17 cellular contexts compared by ENCODE assay signal in the genomic region with DNA sequence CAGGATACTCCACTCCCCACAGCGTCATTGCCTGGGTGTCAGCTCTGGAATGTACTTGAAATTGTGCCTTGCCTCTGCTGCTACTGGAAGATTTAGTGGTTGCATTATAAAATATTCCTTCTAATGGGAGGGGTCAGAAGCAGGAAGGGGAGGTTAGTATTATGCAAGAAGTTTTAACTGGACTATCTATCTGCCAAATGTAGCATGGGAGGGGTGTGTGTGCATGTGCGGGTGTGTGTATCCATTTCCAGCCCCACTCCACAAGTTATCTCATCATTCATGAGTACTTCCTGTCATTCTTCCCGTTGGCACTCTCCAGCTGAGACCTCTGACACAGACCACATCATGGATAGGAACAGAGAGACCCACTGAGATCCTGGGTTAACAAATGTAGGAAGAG. TPM values are rescaled to one million over a fixed set of nuclear protein-coding genes. Genes with fewer than 3 reads are reported as not detected.
A peak's percentile ranks its signal among the peaks of the same experiment; 100 is the strongest.
DNase-seq lines count a peak whose midpoint lies in the region; ATAC-seq and TF ChIP-seq lines count a peak whose summit lies in the region.
"Had no signal": no experiment of that assay in that cellular context is flagged by ENCODE, and none has a peak within 500 bp of the region (broad histone marks: within the 10 kb centered on the region; RNA-seq: fewer than 3 reads in every experiment).

No MANE protein-coding gene starts in this region.

- DNase-seq in NB4 (ENCODE audit: low read depth) = peak; percentile 22
- DNase-seq in UCSD-AML1 (lab: John Stamatoyannopoulos, UW; ENCODE audit: unreplicated experiment) = peak; percentile 7
- no peak for DNase-seq in left cardiac atrium
- DNase-seq in type B pancreatic cell (ENCODE audit: extremely low spot score, unreplicated experiment) = no peak
- DNase-seq in superior temporal gyrus (ENCODE audit: extremely low spot score) = no peak
- DNase-seq: CD4-positive, alpha-beta T cell; H9; NCI-H1417; NCI-H187 treated with DMSO at 0.1 percent for 48 hours; NCI-H526 treated with DMSO at 0.1 percent for 48 hours had no signal

- H3K4me3 Mint-ChIP-seq in type B pancreatic cell = no peak overlapping the region
- H3K4me3 Mint-ChIP-seq: CD4-positive, alpha-beta T cell; H9; IgD-negative memory B cell had no signal

- TF ChIP-seq CTCF in NB4 (IDR thresholded peaks at IDR 0.05; ENCODE audit: low read depth, low read length) (no peak), type B pancreatic cell (conservative IDR thresholded peaks at IDR 0.05) (no peak)

- no peaks in the 10 kb centered on the region for H3K36me3 Mint-ChIP-seq in type B pancreatic cell
- H3K36me3 Mint-ChIP-seq: IgD-negative memory B cell had no signal

- peaks cover 5% of the 10 kb centered on the region for H3K4me1 Mint-ChIP-seq in type B pancreatic cell (ENCODE audit: unreplicated experiment)
- H3K4me1 Mint-ChIP-seq: H9 had no signal

- no peaks in the 10 kb centered on the region for H3K27me3 Mint-ChIP-seq in type B pancreatic cell
- H3K27me3 Mint-ChIP-seq: CD4-positive, alpha-beta T cell; IgD-negative memory B cell had no signal

- H3K27ac Mint-ChIP-seq in type B pancreatic cell = peak overlapping the region; percentile 65
- H3K27ac Mint-ChIP-seq: CD4-positive, alpha-beta T cell; H9; IgD-negative memory B cell had no signal

- H3K9me3 Mint-ChIP-seq in type B pancreatic cell = peaks cover 6% of the 10 kb centered on the region
- H3K9me3 Mint-ChIP-seq: CD4-positive, alpha-beta T cell; IgD-negative memory B cell had no signal

- H3K4me3 ChIP-seq in NB4 (ENCODE audit: low read depth, low read length) = no peak overlapping the region

- ATAC-seq in left cardiac atrium (peak; percentile 49 to 79), HG02759 (IDR thresholded peaks at IDR 0.05; ENCODE audit: unreplicated experiment) (no peak), GM19328 (IDR thresholded peaks at IDR 0.05; ENCODE audit: unreplicated experiment) (no peak)

- intact Hi-C loops in left cardiac atrium (cut with DNase I) = no loop called here

- no peak for TF ChIP-seq POLR2A in NB4 (IDR thresholded peaks at IDR 0.05; ENCODE audit: extremely low read depth, insufficient read length)

RNA-seq across cellular contexts. Expression of a gene that starts 13.4 kb away (rescaled TPM):
- total RNA-seq in left cardiac atrium (not detected), type B pancreatic cell (ENCODE audit: low replicate concordance) (not detected in 2 replicates)
- total RNA-seq: CD4-positive, alpha-beta T cell; H9; HT1080; LHCN-M2; OCI-LY7; RPMI7951 had no signal

Comparison
In these comparisons a context has a peak if more than half of its experiments do, and no peak if none do; other contexts are left out.
1. DNase-seq: peak in NB4 (single experiment) and UCSD-AML1 (single experiment); none in left cardiac atrium (single experiment), type B pancreatic cell (single experiment) and superior temporal gyrus (single experiment).
2. ATAC-seq: peak in left cardiac atrium (2 of 2); none in HG02759 (single experiment) and GM19328 (single experiment).